In the genomic region with DNA sequence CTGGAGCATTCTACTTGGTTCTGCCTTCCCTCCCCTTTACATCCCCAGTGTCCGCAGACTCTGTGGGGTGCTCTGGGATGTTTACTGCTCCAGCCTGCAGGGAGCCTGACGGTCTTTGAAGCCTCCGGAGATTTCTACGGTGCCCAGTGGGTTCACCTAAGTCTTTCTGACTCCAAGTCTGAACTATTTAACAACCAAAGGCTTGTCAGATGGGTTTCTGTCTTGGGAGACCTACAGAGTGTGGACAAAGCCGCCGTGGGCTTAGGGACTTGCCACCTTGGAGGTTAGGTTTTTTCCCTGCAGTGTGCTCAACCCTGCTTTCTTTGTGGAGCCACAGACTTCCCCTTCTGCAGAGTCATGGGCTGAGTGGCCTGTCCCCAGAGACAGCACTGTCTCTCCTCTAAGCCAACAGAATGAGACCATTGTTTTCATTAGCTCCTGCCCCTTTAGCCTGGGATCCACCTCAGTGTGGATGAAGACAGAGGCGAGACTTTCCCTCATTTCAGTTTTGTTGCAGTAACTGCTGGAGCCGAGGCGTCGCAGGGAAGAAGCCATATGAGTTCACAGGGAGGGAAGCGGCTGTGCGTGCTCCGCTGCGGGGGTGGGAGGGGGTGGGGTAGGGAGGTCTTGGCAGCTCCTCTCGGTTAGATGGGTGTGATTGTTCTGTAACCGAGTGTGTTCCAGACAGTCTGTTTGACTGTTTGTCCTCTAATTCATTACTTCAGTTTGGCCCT, we compare ENCODE assay signal across 8 cellular contexts.
A peak's percentile ranks its signal among the peaks of the same experiment; 100 is the strongest.
DNase-seq lines count a peak whose midpoint lies in the region; ATAC-seq lines count a peak whose summit lies in the region.

No MANE protein-coding gene starts in this region.

- CTCF ChIA-PET in activated CD8-positive, alpha-beta memory T cell treated with anti-CD3 and anti-CD28 coated beads, Interleukin-2, amount 10 ng/mL, durations not matched to agents 7 days and 5 days (lab: Charles Lee) = no interaction called here

- no peaks in the 10 kb centered on the region for H3K9me3 Mint-ChIP-seq in activated CD8-positive, alpha-beta memory T cell treated with anti-CD3 and anti-CD28 coated beads, Interleukin-2, amount 10 ng/mL, durations not matched to agents 7 days and 5 days (ENCODE audit: low read depth)

- peaks cover under 1% of the 10 kb centered on the region for H3K27me3 ChIP-seq in skeletal muscle satellite cell (ENCODE audit: control insufficient read depth, insufficient read depth, low read length)

- H3K9me3 ChIP-seq in skeletal muscle satellite cell (replicated peaks; ENCODE audit: low read length) = no peaks in the 10 kb centered on the region

- peak overlapping the region; percentile 40 for H3K4me2 ChIP-seq in skeletal muscle satellite cell (ENCODE audit: low read length)

- H3K27ac Mint-ChIP-seq in activated CD8-positive, alpha-beta memory T cell treated with anti-CD3 and anti-CD28 coated beads, Interleukin-2, amount 10 ng/mL, durations not matched to agents 7 days and 5 days = no peak overlapping the region

- peaks cover 23% of the 10 kb centered on the region for H3K4me1 ChIP-seq in skeletal muscle satellite cell (ENCODE audit: control insufficient read depth, insufficient read depth, low read length)

- DNase-seq in Ammon's horn (ENCODE audit: low spot score) (peak; percentile 73), fibroblast of gingiva (ENCODE audit: low read depth) (peak; percentile 22), NCI-H1417 (lab: John Stamatoyannopoulos, UW) (no peak), GM19240 (ENCODE audit: insufficient read length, low spot score) (no peak)
- DNase-seq in activated CD8-positive, alpha-beta memory T cell treated with anti-CD3 and anti-CD28 coated beads, Interleukin-2, amount 10 ng/mL, durations not matched to agents 7 days and 5 days = no peak

- ATAC-seq in GM19438 (IDR thresholded peaks at IDR 0.05; ENCODE audit: low read depth, unreplicated experiment) = peak; percentile 41
- peak; percentile 54 for ATAC-seq in HG03354 (IDR thresholded peaks at IDR 0.05; ENCODE audit: poor library complexity, severe bottlenecking, unreplicated experiment)
- ATAC-seq in activated CD8-positive, alpha-beta memory T cell treated with anti-CD3 and anti-CD28 coated beads, Interleukin-2, amount 10 ng/mL, durations not matched to agents 7 days and 5 days = no peak

- H3K4me1 Mint-ChIP-seq in activated CD8-positive, alpha-beta memory T cell treated with anti-CD3 and anti-CD28 coated beads, Interleukin-2, amount 10 ng/mL, durations not matched to agents 7 days and 5 days = peaks cover 9% of the 10 kb centered on the region

- no peak overlapping the region for H3K4me3 Mint-ChIP-seq in activated CD8-positive, alpha-beta memory T cell treated with anti-CD3 and anti-CD28 coated beads, Interleukin-2, amount 10 ng/mL, durations not matched to agents 7 days and 5 days

- H3K36me3 ChIP-seq in skeletal muscle satellite cell (ENCODE audit: insufficient read depth, low read length) = no peaks in the 10 kb centered on the region

- H3K36me3 Mint-ChIP-seq in activated CD8-positive, alpha-beta memory T cell treated with anti-CD3 and anti-CD28 coated beads, Interleukin-2, amount 10 ng/mL, durations not matched to agents 7 days and 5 days = no peaks in the 10 kb centered on the region

- no peak overlapping the region for H3K9ac ChIP-seq in skeletal muscle satellite cell (ENCODE audit: low read depth, low read length)

- peaks cover 10% of the 10 kb centered on the region for H3K27me3 Mint-ChIP-seq in activated CD8-positive, alpha-beta memory T cell treated with anti-CD3 and anti-CD28 coated beads, Interleukin-2, amount 10 ng/mL, durations not matched to agents 7 days and 5 days

- no peak overlapping the region for H3K4me3 ChIP-seq in skeletal muscle satellite cell (ENCODE audit: low read length)

Comparison
In these comparisons a context has a peak if more than half of its experiments do, and no peak if none do; other contexts are left out.
1. DNase-seq: peak in Ammon's horn (single experiment) and fibroblast of gingiva (single experiment); none in NCI-H1417 (0 of 3), activated CD8-positive, alpha-beta memory T cell treated with anti-CD3 and anti-CD28 coated beads, Interleukin-2, amount 10 ng/mL, durations not matched to agents 7 days and 5 days (single experiment) and GM19240 (single experiment).